Comparison of ENCODE assay signal across 9 cellular contexts in the genomic region with DNA sequence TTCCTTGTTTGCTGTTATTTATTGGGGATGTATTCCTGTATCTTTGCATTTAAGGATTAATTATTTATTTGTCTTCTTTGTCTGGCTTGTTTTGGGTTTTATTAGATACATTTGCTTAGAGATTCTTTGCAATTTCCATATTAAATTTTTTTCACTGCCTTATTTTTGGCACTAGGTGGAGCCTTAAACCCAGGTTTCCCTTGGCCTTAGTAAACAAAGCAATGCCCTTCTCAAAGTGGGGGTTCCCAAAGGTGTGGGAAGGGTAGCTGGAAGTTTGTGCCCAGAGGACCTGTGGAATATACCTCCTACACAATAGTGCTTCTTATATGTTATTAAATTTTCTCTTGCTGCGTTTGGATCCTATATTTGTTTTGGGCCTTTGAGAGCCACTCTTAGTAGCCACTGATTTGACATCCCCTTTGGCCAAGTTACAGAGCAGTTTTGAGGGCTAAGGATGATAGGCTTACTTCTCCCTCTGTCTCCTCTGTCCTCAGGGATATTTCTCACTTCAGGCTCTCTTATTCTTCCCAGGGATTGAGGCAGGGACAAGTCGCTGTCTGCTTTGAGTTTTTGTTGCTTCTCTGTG.
DNase-seq lines count a peak whose midpoint lies in the region; ATAC-seq, FAIRE-seq and TF ChIP-seq lines count a peak whose summit lies in the region.
"Had no signal": no experiment of that assay in that cellular context is flagged by ENCODE, and none has a peak within 500 bp of the region (broad histone marks: within the 10 kb centered on the region; RNA-seq: fewer than 3 reads in every experiment).

No MANE protein-coding gene starts in this region.

- no peak overlapping the region for H3K27ac Mint-ChIP-seq in naive B cell

- H3K27ac ChIP-seq in dorsolateral prefrontal cortex, result no peak overlapping the region

- DNase-seq in CD1c-positive myeloid dendritic cell (ENCODE audit: extremely low spot score), result peak; percentile 54
- peak; percentile 15 for DNase-seq in GM19239 (ENCODE audit: insufficient read length, low spot score)
- peak; percentile 28 for DNase-seq in NCI-H748 treated with DMSO at 0.1 percent for 48 hours (lab: John Stamatoyannopoulos, UW)
- no peak for DNase-seq in dorsolateral prefrontal cortex
- DNase-seq in naive B cell, result peak; percentile 15
- DNase-seq in NCI-H774 (lab: John Stamatoyannopoulos, UW), result no peak
- DNase-seq in HuH-7 (ENCODE audit: low spot score), result no peak

- no peaks in the 10 kb centered on the region for H3K27me3 Mint-ChIP-seq in naive B cell
- H3K27me3 Mint-ChIP-seq: IgD-negative memory B cell had no signal

- FAIRE-seq in GM19239 (lab: Jason Lieb, UNC), result peak; percentile 48

- H3K9me3 Mint-ChIP-seq in naive B cell, result no peaks in the 10 kb centered on the region
- H3K9me3 Mint-ChIP-seq: IgD-negative memory B cell had no signal

- no peak overlapping the region for H3K4me3 Mint-ChIP-seq in naive B cell
- H3K4me3 Mint-ChIP-seq: IgD-negative memory B cell had no signal

- TF ChIP-seq CTCF in dorsolateral prefrontal cortex (IDR thresholded peaks at IDR 0.05 in 54 of 56, conservative IDR thresholded peaks at IDR 0.05 in 2 of 56; ENCODE audit: low read depth in 1 of 56, partially characterized antibody in 56 of 56), result peak; percentile 37 to 87 (median 70)

- no peaks in the 10 kb centered on the region for H3K36me3 Mint-ChIP-seq in naive B cell
- H3K36me3 Mint-ChIP-seq: IgD-negative memory B cell had no signal

- no peak for ATAC-seq in naive B cell (ENCODE audit: low read depth in 2 of 2)
- no peak for ATAC-seq in HG03025 (IDR thresholded peaks at IDR 0.05; ENCODE audit: low FRiP score, unreplicated experiment)

- no peaks in the 10 kb centered on the region for H3K27me3 ChIP-seq in dorsolateral prefrontal cortex

- intact Hi-C loops in dorsolateral prefrontal cortex (cut with DNase I), result loop anchor here in 1 of 2 donors (2.0 kb wide), 1 partner anchor 213 kb away; no protein-coding TSS in a partner anchor

- no peaks in the 10 kb centered on the region for H3K4me1 Mint-ChIP-seq in naive B cell
- H3K4me1 Mint-ChIP-seq: IgD-negative memory B cell had no signal

- H3K4me3 ChIP-seq in dorsolateral prefrontal cortex, result no peak overlapping the region

Comparison
In these comparisons a context has a peak if more than half of its experiments do, and no peak if none do; other contexts are left out.
1. DNase-seq: peak in CD1c-positive myeloid dendritic cell (single experiment), GM19239 (single experiment), NCI-H748 treated with DMSO at 0.1 percent for 48 hours (single experiment) and naive B cell (single experiment); none in dorsolateral prefrontal cortex (0 of 10), NCI-H774 (single experiment) and HuH-7 (single experiment).